Comparison of ENCODE assay signal across 8 cellular contexts in the genomic region with DNA sequence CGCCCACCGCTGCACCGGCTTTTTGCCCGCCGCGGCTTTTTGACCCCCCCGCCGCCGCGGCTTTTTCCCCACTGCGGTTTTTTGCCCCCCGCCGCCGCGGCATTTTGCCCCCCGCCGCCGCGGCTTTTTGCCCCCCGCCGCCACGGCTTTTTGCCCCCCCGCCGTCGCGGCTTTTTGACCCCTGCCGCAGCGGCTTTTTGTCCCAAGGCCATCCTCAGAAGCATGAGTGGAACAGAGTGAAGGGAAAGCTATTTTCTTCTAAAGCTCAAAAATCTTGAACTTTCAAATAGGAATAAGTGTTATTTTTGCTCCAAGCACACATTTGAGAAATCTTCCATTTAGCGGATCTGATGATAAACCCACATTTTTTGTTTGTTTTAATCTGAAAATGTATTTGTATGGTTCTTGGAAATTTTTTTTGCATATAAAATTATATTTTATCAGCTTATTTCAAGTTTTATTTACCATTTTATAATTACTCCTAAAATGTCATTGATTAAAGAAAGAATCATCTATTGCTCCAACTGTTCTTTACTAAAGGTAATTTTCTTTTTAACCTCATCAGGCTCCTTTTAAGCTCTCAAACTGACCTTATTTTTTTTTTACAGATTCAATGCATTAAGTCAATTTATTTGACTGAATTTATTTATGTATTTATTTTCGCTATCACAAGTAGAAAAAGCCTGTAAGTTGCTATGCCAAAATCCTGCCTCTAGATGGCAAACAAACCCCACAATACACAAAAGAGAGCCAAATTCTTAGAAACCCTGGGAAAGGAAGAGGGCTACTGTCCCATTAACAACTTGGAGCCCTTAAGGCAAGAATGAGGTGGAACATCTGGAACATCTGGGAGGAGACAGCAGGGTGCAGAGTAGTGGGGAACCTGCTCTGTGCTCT.
DNase-seq lines count a peak whose midpoint lies in the region; TF ChIP-seq lines count a peak whose summit lies in the region.
"Not testable (repeated sequence)": the region's sequence is repeated elsewhere in the genome, so short reads cannot be mapped to it uniquely, and the experiment has no call there.

No MANE protein-coding gene starts in this region.

- not testable (repeated sequence) for TF ChIP-seq CTCF in HEK293 (tag by site-specific recombination; IDR thresholded peaks at IDR 0.05)
- TF ChIP-seq CTCF in OCI-LY1 (IDR thresholded peaks at IDR 0.05; ENCODE audit: low read length) (peak; percentile 33; the same call in 1 of the 2 replicates), neural crest cell (conservative IDR thresholded peaks at IDR 0.05) (peak; percentile 21), transverse colon (IDR thresholded peaks at IDR 0.05) (peak in 4 of 5 experiments; percentile 39 to 57 (median 43))

- TF ChIP-seq EP300 in transverse colon (IDR thresholded peaks at IDR 0.05; ENCODE audit: low read depth): not testable (repeated sequence)

- not testable (repeated sequence) for H3K27ac ChIP-seq in HEK293 (ENCODE audit: extremely low read depth, low read depth, low read length); OCI-LY1 (ENCODE audit: low read depth, low read length, poor library complexity, severe bottlenecking); transverse colon

- not testable (repeated sequence) for H3K4me1 Mint-ChIP-seq in activated CD4-positive, alpha-beta memory T cell treated with anti-CD3 and anti-CD28 coated beads, Interleukin-2, amount 10 ng/mL, durations not matched to agents 7 days and 5 days; neural crest cell

- peaks cover 25% of the 10 kb centered on the region for H3K27me3 Mint-ChIP-seq in activated CD4-positive, alpha-beta memory T cell treated with anti-CD3 and anti-CD28 coated beads, Interleukin-2, amount 10 ng/mL, durations not matched to agents 7 days and 5 days
- H3K27me3 Mint-ChIP-seq in neural crest cell (ENCODE audit: low read depth): not testable (repeated sequence)

- H3K36me3 Mint-ChIP-seq in activated CD4-positive, alpha-beta memory T cell treated with anti-CD3 and anti-CD28 coated beads, Interleukin-2, amount 10 ng/mL, durations not matched to agents 7 days and 5 days (ENCODE audit: low read depth): not testable (repeated sequence)
- peaks cover 11% of the 10 kb centered on the region for H3K36me3 Mint-ChIP-seq in neural crest cell (ENCODE audit: low read depth)

- not testable (repeated sequence) for H3K36me3 ChIP-seq in HEK293 (ENCODE audit: control insufficient read depth in 2 of 2, insufficient read depth in 1 of 2, low read length in 2 of 2); OCI-LY1 (ENCODE audit: insufficient read depth, low read length); transverse colon

- intact Hi-C loops in transverse colon (cut with DNase I; ENCODE audit: low total_unique reads): not testable (repeated sequence)

- not testable (repeated sequence) for H3K4me3 ChIP-seq in HEK293 (ENCODE audit: low read depth, low read length); OCI-LY1 (ENCODE audit: low read depth, low read length, poor library complexity, severe bottlenecking)
- H3K4me3 ChIP-seq in transverse colon: peak overlapping the region in 1 of 4 donors; percentile 29

- WGBS in transverse colon (ENCODE audit: low coverage in 1 of 2), 2 donors: 20 to 49% methylated on average over 2 to 10 of the region's 30 CpGs

- in situ Hi-C loops in transverse colon (cut with MboI; ENCODE audit: low pct_ligation_motif_present in 1 of 4, low pct_unique_long_range_greater_than_20kb in 1 of 4, low sequenced_read_pairs in 3 of 4): not testable (repeated sequence)

- H3K4me3 Mint-ChIP-seq in activated CD4-positive, alpha-beta memory T cell treated with anti-CD3 and anti-CD28 coated beads, Interleukin-2, amount 10 ng/mL, durations not matched to agents 7 days and 5 days: peak overlapping the region; percentile 51
- H3K4me3 Mint-ChIP-seq in neural crest cell: not testable (repeated sequence)

- not testable (repeated sequence) for H3F3A ChIP-seq in OCI-LY1 (ENCODE audit: insufficient read depth, low read length)

- CTCF ChIA-PET in HEK293 (lab: Yijun Ruan, JAX): interaction anchor here (0.6 to 0.7 kb wide), 2 partner anchors 23 to 251 kb away, joined by 3 to 5 read pairs; no protein-coding TSS in a partner anchor
- CTCF ChIA-PET in activated CD4-positive, alpha-beta memory T cell treated with anti-CD3 and anti-CD28 coated beads, Interleukin-2, amount 10 ng/mL, durations not matched to agents 7 days and 5 days (lab: Charles Lee): not testable (repeated sequence)

- H2AFZ ChIP-seq in OCI-LY1 (ENCODE audit: low read length): not testable (repeated sequence)

- peak; percentile 1 for DNase-seq in COLO668 (lab: John Stamatoyannopoulos, UW; ENCODE audit: unreplicated experiment)
- DNase-seq in activated CD4-positive, alpha-beta memory T cell treated with anti-CD3 and anti-CD28 coated beads, Interleukin-2, amount 10 ng/mL, durations not matched to agents 7 days and 5 days; neural crest cell (ENCODE audit: low read depth, low spot score); transverse colon: not testable (repeated sequence)
- DNase-seq in cerebellar cortex (ENCODE audit: low spot score): peak; percentile 8
- peak; percentile 7 for DNase-seq in glomerular endothelial cell (ENCODE audit: extremely low read depth, low read depth, low spot score)

- POLR2A ChIA-PET in HEK293 (lab: Yijun Ruan, JAX); activated CD4-positive, alpha-beta memory T cell treated with anti-CD3 and anti-CD28 coated beads, Interleukin-2, amount 10 ng/mL, durations not matched to agents 7 days and 5 days (lab: Charles Lee): not testable (repeated sequence)

- not testable (repeated sequence) for H4K20me1 ChIP-seq in OCI-LY1 (ENCODE audit: insufficient read depth, low read length)

- H3K79me2 ChIP-seq in OCI-LY1 (ENCODE audit: insufficient read depth, low read length): not testable (repeated sequence)

- TF ChIP-seq POLR2A in transverse colon (IDR thresholded peaks at IDR 0.05): not testable (repeated sequence)

- H3K9me3 Mint-ChIP-seq in activated CD4-positive, alpha-beta memory T cell treated with anti-CD3 and anti-CD28 coated beads, Interleukin-2, amount 10 ng/mL, durations not matched to agents 7 days and 5 days; neural crest cell: not testable (repeated sequence)

- H3K9me3 ChIP-seq in HEK293 (ENCODE audit: control insufficient read depth, insufficient read depth, low read depth, low read length); OCI-LY1 (ENCODE audit: low read length); transverse colon: not testable (repeated sequence)

- not testable (repeated sequence) for H3K4me2 ChIP-seq in OCI-LY1 (ENCODE audit: low read length)

- not testable (repeated sequence) for H3K4me1 ChIP-seq in HEK293 (ENCODE audit: control insufficient read depth, insufficient read depth, low read length); OCI-LY1 (ENCODE audit: insufficient read depth, low read length, severe bottlenecking); transverse colon

- not testable (repeated sequence) for H3K9ac ChIP-seq in OCI-LY1 (ENCODE audit: low read length)

- H3K9me2 ChIP-seq in OCI-LY1 (ENCODE audit: low read depth, low read length): not testable (repeated sequence)

- peak overlapping the region; percentile 77 for H3K27ac Mint-ChIP-seq in activated CD4-positive, alpha-beta memory T cell treated with anti-CD3 and anti-CD28 coated beads, Interleukin-2, amount 10 ng/mL, durations not matched to agents 7 days and 5 days
- not testable (repeated sequence) for H3K27ac Mint-ChIP-seq in neural crest cell (ENCODE audit: unreplicated experiment)

- H3K27me3 ChIP-seq in OCI-LY1 (ENCODE audit: insufficient read depth, low read length): not testable (repeated sequence)
- peaks cover 52% of the 10 kb centered on the region for H3K27me3 ChIP-seq in transverse colon

TF ChIP-seq in HEK293, 187 proteins besides CTCF, POLR2A, EP300 and RAD21:
- peak; percentile 63 for TF ChIP-seq ZNF654 (tag by site-specific recombination; IDR thresholded peaks at IDR 0.05; ENCODE audit: low read depth)
TF ChIP-seq in HEK293: peak in this region for 1; not testable (repeated sequence) for 186.
